Comparison of ENCODE assay signal across 16 cellular contexts in the genomic region with DNA sequence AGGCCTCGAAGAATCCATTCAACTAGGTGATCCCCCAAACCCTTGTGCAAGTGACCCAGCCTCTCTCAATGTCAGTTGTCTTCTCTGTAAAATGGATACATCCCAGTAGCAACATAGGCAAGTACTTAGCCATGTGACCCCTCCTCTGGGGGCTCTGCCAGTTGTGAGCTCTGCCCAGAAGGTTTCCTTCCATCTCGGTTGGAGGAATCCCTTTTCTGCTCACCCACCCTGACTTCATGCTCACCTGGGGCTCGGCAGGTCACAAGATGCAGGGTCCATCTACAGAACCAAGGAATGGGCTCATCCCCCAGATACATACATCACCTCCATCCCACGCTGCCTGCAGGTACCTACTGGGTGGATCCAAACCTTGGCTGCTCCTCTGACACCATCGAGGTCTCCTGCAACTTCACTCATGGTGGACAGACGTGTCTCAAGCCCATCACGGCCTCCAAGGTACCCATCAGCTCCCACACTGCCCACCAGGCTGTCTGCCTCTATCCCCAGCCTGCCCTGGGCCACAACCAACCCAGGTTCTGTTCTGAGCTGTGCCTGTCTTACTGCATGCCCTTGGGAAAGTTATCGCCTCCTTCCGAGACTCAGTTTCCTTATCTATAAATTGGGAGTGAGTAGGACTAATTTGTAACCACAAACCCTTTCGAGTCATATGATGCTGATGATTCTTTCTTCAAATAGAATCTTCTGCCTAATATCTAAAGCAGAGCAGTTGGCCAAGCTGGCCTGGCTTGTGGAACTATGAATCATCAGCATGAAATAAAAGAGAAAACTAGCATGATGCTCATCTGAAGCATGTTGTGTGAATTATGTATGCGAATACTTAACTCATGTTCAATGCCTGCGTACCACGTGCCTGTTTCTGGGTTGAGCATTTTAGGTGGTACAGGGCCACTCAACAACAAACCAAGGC. TPM values are rescaled to one million over a fixed set of nuclear protein-coding genes. Genes with fewer than 3 reads are reported as not detected.
DNase-seq lines count a peak whose midpoint lies in the region; ATAC-seq and TF ChIP-seq lines count a peak whose summit lies in the region.
"Had no signal": no experiment of that assay in that cellular context is flagged by ENCODE, and none has a peak within 500 bp of the region (broad histone marks: within the 10 kb centered on the region; RNA-seq: fewer than 3 reads in every experiment).

No MANE protein-coding gene starts in this region.

- no peaks in the 10 kb centered on the region for H3K27me3 ChIP-seq in heart right ventricle
- H3K27me3 ChIP-seq in uterus: no peaks in the 10 kb centered on the region
- H3K27me3 ChIP-seq: hepatocyte, MG63 had no signal

- peak; percentile 44 for DNase-seq in cardiac septum (ENCODE audit: low spot score)
- no peak for DNase-seq in heart right ventricle
- peak; percentile 39 to 49 for DNase-seq in cardiac fibroblast (ENCODE audit: low read depth in 2 of 2)
- peak; percentile 47 for DNase-seq in myocyte (ENCODE audit: low read depth)
- peak; percentile 11 to 12 for DNase-seq in uterus
- no peak for DNase-seq in NCI-H1930 (lab: John Stamatoyannopoulos, UW)
- no peak for DNase-seq in EL
- no peak for DNase-seq in DMS53 treated with DMSO at 0.1 percent for 48 hours (lab: John Stamatoyannopoulos, UW; ENCODE audit: unreplicated experiment)
- DNase-seq: Calu3, MG63, NCI-H2029, NCI-H510A treated with DMSO at 0.1 percent for 48 hours had no signal

- no peak overlapping the region for H3K27ac ChIP-seq in heart right ventricle
- H3K27ac ChIP-seq in uterus: no peak overlapping the region
- H3K27ac ChIP-seq: epithelial cell of prostate, hepatocyte had no signal

- H3K9me3 ChIP-seq in heart right ventricle (no peaks in the 10 kb centered on the region), uterus (no peaks in the 10 kb centered on the region)
- H3K9me3 ChIP-seq: MG63 had no signal

- H3K4me3 ChIP-seq in heart right ventricle (no peak overlapping the region), cardiac fibroblast (replicated peaks in 1 of 2; ENCODE audit: low read depth in 2 of 2, low read length in 2 of 2) (no peak overlapping the region), uterus (no peak overlapping the region)
- H3K4me3 ChIP-seq: hepatocyte, MG63 had no signal

- no peak for ATAC-seq in heart right ventricle

- TF ChIP-seq CTCF in heart right ventricle (IDR thresholded peaks at IDR 0.05) (no peak), cardiac fibroblast (IDR thresholded peaks at IDR 0.05; ENCODE audit: low read depth, low read length) (no peak), uterus (IDR thresholded peaks at IDR 0.05) (no peak)

- WGBS in heart right ventricle, 2 donors: 90 to 96% methylated on average over 13 of the region's 13 CpGs

- H3K4me1 ChIP-seq in heart right ventricle: peaks cover 0 to 9% (median 5%) of the 10 kb centered on the region in 9 donors
- H3K4me1 ChIP-seq in uterus: no peaks in the 10 kb centered on the region

- peaks cover 0 to 28% (median 0%) of the 10 kb centered on the region in 9 donors for H3K36me3 ChIP-seq in heart right ventricle
- H3K36me3 ChIP-seq in uterus: no peaks in the 10 kb centered on the region
- H3K36me3 ChIP-seq: MG63 had no signal

- intact Hi-C loops in cardiac septum (cut with DNase I) (no loop called here), heart right ventricle (cut with DNase I) (no loop called here), uterus (cut with DNase I; ENCODE audit: low total_unique reads) (no loop called here)

- no peak for TF ChIP-seq POLR2A in uterus (IDR thresholded peaks at IDR 0.05)

RNA-seq across cellular contexts. Expression of a gene that starts 15.3 kb away (rescaled TPM):
- total RNA-seq in cardiac septum (not detected), heart right ventricle (under 1 TPM in 3 of 10 donors, not detected in 7; 0.37 to 0.70 (median 0.55) TPM), myocyte (not detected in 2 replicates), uterus (1 to 10 TPM in 2 of 4 donors, not detected in 2; 1.9 to 2.4 TPM)
- under 1 TPM; 0.13 to 0.59 TPM for polyA plus RNA-seq in heart right ventricle
- not detected for polyA plus RNA-seq in myocyte (2012)
- total RNA-seq: Calu3, cerebellum, OCI-LY7 had no signal

RNA-seq across cellular contexts. Expression of a gene that starts 22.1 kb away (rescaled TPM):
- total RNA-seq in cardiac septum: 0.32 TPM
- not detected for total RNA-seq in heart right ventricle
- polyA plus RNA-seq in heart right ventricle: under 1 TPM in 1 of 2 donors, not detected in 1; 0.44 TPM
- not detected in 2 replicates for total RNA-seq in myocyte
- polyA plus RNA-seq in myocyte (2012): not detected
- 1 to 10 TPM in 1 of 4 donors, not detected in 3; 1.2 TPM for total RNA-seq in uterus
- total RNA-seq: Calu3, cerebellum, OCI-LY7 had no signal

Comparison
In these comparisons a context has a peak if more than half of its experiments do, and no peak if none do; other contexts are left out.
1. DNase-seq: peak in cardiac septum (single experiment), cardiac fibroblast (2 of 2), myocyte (single experiment) and uterus (2 of 2); none in heart right ventricle (0 of 2), NCI-H1930 (0 of 2), EL (single experiment) and DMS53 treated with DMSO at 0.1 percent for 48 hours (single experiment).